In genomic region chr7:33986951-33987948, GRCh38 we compare ENCODE assay signal across 9 cellular contexts.
DNase-seq lines count a peak whose midpoint lies in the region; ATAC-seq, FAIRE-seq and TF ChIP-seq lines count a peak whose summit lies in the region.
"Had no signal": no experiment of that assay in that cellular context is flagged by ENCODE, and none has a peak within 500 bp of the region (broad histone marks: within the 10 kb centered on the region; RNA-seq: fewer than 3 reads in every experiment).

No MANE protein-coding gene starts in this region.

- H3K4me1 ChIP-seq in astrocyte (ENCODE audit: insufficient read depth, low read length) (peaks cover 24% of the 10 kb centered on the region), left lung (peaks cover 0 to 6% of the 10 kb centered on the region in 2 donors), OCI-LY7 (ENCODE audit: insufficient read depth, low read length, poor library complexity, severe bottlenecking) (no peaks in the 10 kb centered on the region)
- H3K4me1 ChIP-seq in CD4-positive, alpha-beta memory T cell (ENCODE audit: insufficient read depth, low read length): no peaks in the 10 kb centered on the region

- no TSS peak for BruUV-seq in OCI-LY7 (replicated peaks; lab: Mats Ljungman, UMichigan)

- peak overlapping the region; percentile 50 for H3K9ac ChIP-seq in astrocyte (ENCODE audit: low read length)

- DNase-seq in A172 (ENCODE audit: low spot score): peak; percentile 100
- DNase-seq in HT1080 (ENCODE audit: low read depth): peak; percentile 100
- peak; percentile 100 for DNase-seq in astrocyte (ENCODE audit: low read depth)
- DNase-seq in left lung: peak in 1 of 2 donors; percentile 50
- DNase-seq in iPS-NIHi11 (ENCODE audit: low spot score): no peak
- no peak for DNase-seq in OCI-LY7 (ENCODE audit: low spot score)
- no peak for DNase-seq in CD4-positive, alpha-beta memory T cell
- no peak for DNase-seq in activated CD4-positive, alpha-beta T cell treated with anti-CD3 and anti-CD28 coated beads for 48 hours
- DNase-seq: stimulated activated CD4-positive, alpha-beta T cell treated with anti-CD3 and anti-CD28 coated beads, Interleukin-12 subunit alpha, Interleukin-12 subunit beta, amount 100 ng/mL, for 4 hours had no signal

- H3K79me2 ChIP-seq in astrocyte (ENCODE audit: insufficient read depth, low read length): no peaks in the 10 kb centered on the region
- H3K79me2 ChIP-seq in OCI-LY7 (ENCODE audit: insufficient read depth, low read depth, low read length): no peaks in the 10 kb centered on the region

- TF ChIP-seq CTCF in astrocyte (IDR thresholded peaks at IDR 0.05; ENCODE audit: insufficient read depth, low read depth, low read length) (no peak), left lung (IDR thresholded peaks at IDR 0.05) (no peak), OCI-LY7 (conservative IDR thresholded peaks at IDR 0.05; ENCODE audit: low read length) (no peak)

- peak overlapping the region; percentile 63 for H3K4me2 ChIP-seq in astrocyte (ENCODE audit: low read length)
- no peak overlapping the region for H3K4me2 ChIP-seq in OCI-LY7 (ENCODE audit: low read length)

- H3K4me3 ChIP-seq in astrocyte (ENCODE audit: insufficient read depth, low read depth, low read length) (peak overlapping the region; percentile 11), left lung (no peak overlapping the region), OCI-LY7 (ENCODE audit: low read depth, low read length, poor library complexity, severe bottlenecking) (no peak overlapping the region)
- no peak overlapping the region for H3K4me3 ChIP-seq in CD4-positive, alpha-beta memory T cell (ENCODE audit: low read length in 2 of 2)

- H2AFZ ChIP-seq in astrocyte (ENCODE audit: low read depth, low read length) (peak overlapping the region; percentile 7), OCI-LY7 (ENCODE audit: low read length) (no peak overlapping the region)

- peaks cover 19% of the 10 kb centered on the region for H3K4me1 Mint-ChIP-seq in astrocyte (ENCODE audit: low read depth, unreplicated experiment)
- H3K4me1 Mint-ChIP-seq in CD4-positive, alpha-beta memory T cell: no peaks in the 10 kb centered on the region

- H3K9me3 ChIP-seq in astrocyte (ENCODE audit: insufficient read depth, low read depth, low read length) (no peaks in the 10 kb centered on the region), left lung (no peaks in the 10 kb centered on the region), OCI-LY7 (ENCODE audit: low read length) (no peaks in the 10 kb centered on the region)
- no peaks in the 10 kb centered on the region for H3K9me3 ChIP-seq in CD4-positive, alpha-beta memory T cell (ENCODE audit: control insufficient read depth in 1 of 2, low read length in 2 of 2)

- intact Hi-C loops in left lung (cut with DNase I): no loop called here
- intact Hi-C loops in OCI-LY7 (cut with micrococcal nuclease; ENCODE audit: unreplicated experiment): no loop called here
- intact Hi-C loops in CD4-positive, alpha-beta memory T cell (cut with micrococcal nuclease): no loop called here

- peak; percentile 100 for FAIRE-seq in astrocyte (lab: Jason Lieb, UNC)

- no peaks in the 10 kb centered on the region for H3K9me3 Mint-ChIP-seq in astrocyte (ENCODE audit: unreplicated experiment)
- peaks cover 0 to 2% (median 0%) of the 10 kb centered on the region in 8 donors for H3K9me3 Mint-ChIP-seq in CD4-positive, alpha-beta memory T cell

- no peaks in the 10 kb centered on the region for H3K36me3 Mint-ChIP-seq in astrocyte (ENCODE audit: low read depth, unreplicated experiment)
- H3K36me3 Mint-ChIP-seq in CD4-positive, alpha-beta memory T cell: no peaks in the 10 kb centered on the region

- peak; percentile 97 for ATAC-seq in left lung

- H4K20me1 ChIP-seq in astrocyte (ENCODE audit: insufficient read depth, low read length): no peaks in the 10 kb centered on the region
- H4K20me1 ChIP-seq in OCI-LY7 (ENCODE audit: insufficient read depth, low read length): no peaks in the 10 kb centered on the region

- POLR2A ChIA-PET in OCI-LY7 (lab: Charles Lee): interaction anchor here (0.6 kb wide), 1 partner anchor 14 kb away, joined by 3 read pairs; no protein-coding TSS in a partner anchor
- POLR2A ChIA-PET in CD4-positive, alpha-beta memory T cell (lab: Charles Lee; ENCODE audit: partially characterized antibody): no interaction called here

- no peaks in the 10 kb centered on the region for H3K27me3 Mint-ChIP-seq in astrocyte (ENCODE audit: low read depth, unreplicated experiment)
- H3K27me3 Mint-ChIP-seq in CD4-positive, alpha-beta memory T cell: peaks cover 0 to 1% of the 10 kb centered on the region in 2 donors

- H3K4me3 Mint-ChIP-seq in astrocyte (ENCODE audit: unreplicated experiment): no peak overlapping the region
- peak overlapping the region in 1 of 8 donors; percentile 45 for H3K4me3 Mint-ChIP-seq in CD4-positive, alpha-beta memory T cell

- no peaks in the 10 kb centered on the region for H3K9me2 ChIP-seq in OCI-LY7 (ENCODE audit: insufficient read depth, low read length)

- peak overlapping the region; percentile 72 for H3K27ac Mint-ChIP-seq in astrocyte (ENCODE audit: unreplicated experiment)
- no peak overlapping the region for H3K27ac Mint-ChIP-seq in CD4-positive, alpha-beta memory T cell

- H3K36me3 ChIP-seq in astrocyte (ENCODE audit: insufficient read depth, low read length): no peaks in the 10 kb centered on the region
- H3K36me3 ChIP-seq in left lung: no peaks in the 10 kb centered on the region
- no peaks in the 10 kb centered on the region for H3K36me3 ChIP-seq in OCI-LY7 (ENCODE audit: insufficient read depth, low read length)
- no peaks in the 10 kb centered on the region for H3K36me3 ChIP-seq in CD4-positive, alpha-beta memory T cell (ENCODE audit: insufficient read depth, low read length)

- H3K27me3 ChIP-seq in astrocyte (ENCODE audit: insufficient read depth, low read length) (no peaks in the 10 kb centered on the region), left lung (no peaks in the 10 kb centered on the region)
- no peaks in the 10 kb centered on the region for H3K27me3 ChIP-seq in CD4-positive, alpha-beta memory T cell (ENCODE audit: insufficient read depth, low read length)

- CTCF ChIA-PET in OCI-LY7 (lab: Charles Lee; ENCODE audit: unreplicated experiment): no interaction called here
- CTCF ChIA-PET in CD4-positive, alpha-beta memory T cell (lab: Charles Lee; ENCODE audit: partially characterized antibody): no interaction called here

- H3K27ac ChIP-seq in astrocyte (ENCODE audit: low read depth, low read length): peak overlapping the region; percentile 89
- H3K27ac ChIP-seq in left lung: peak overlapping the region; percentile 14 to 33
- no peak overlapping the region for H3K27ac ChIP-seq in OCI-LY7 (ENCODE audit: low read depth, low read length, poor library complexity, severe bottlenecking)
- H3K27ac ChIP-seq in CD4-positive, alpha-beta memory T cell (ENCODE audit: low read depth, low read length): no peak overlapping the region

Comparison
In these comparisons a context has a peak if more than half of its experiments do, and no peak if none do; other contexts are left out.
1. DNase-seq: peak in A172 (single experiment), HT1080 (single experiment) and astrocyte (single experiment); none in iPS-NIHi11 (single experiment), OCI-LY7 (single experiment), CD4-positive, alpha-beta memory T cell (0 of 5) and activated CD4-positive, alpha-beta T cell treated with anti-CD3 and anti-CD28 coated beads for 48 hours (single experiment).
2. H3K27ac ChIP-seq: peak in astrocyte (single experiment) and left lung (2 of 2); none in OCI-LY7 (single experiment) and CD4-positive, alpha-beta memory T cell (single experiment).